Comparison of ENCODE assay signal across 18 cellular contexts in genomic region chr2:30402441-30403182, GRCh38. TPM values are rescaled to one million over a fixed set of nuclear protein-coding genes. Genes with fewer than 3 reads are reported as not detected.
DNase-seq lines count a peak whose midpoint lies in the region; ATAC-seq and TF ChIP-seq lines count a peak whose summit lies in the region.
"Had no signal": no experiment of that assay in that cellular context is flagged by ENCODE, and none has a peak within 500 bp of the region (broad histone marks: within the 10 kb centered on the region; RNA-seq: fewer than 3 reads in every experiment).

No MANE protein-coding gene starts in this region.

- H3K4me1 ChIP-seq in heart right ventricle = peaks cover 9 to 57% (median 37%) of the 10 kb centered on the region in 9 donors
- peaks cover 13% of the 10 kb centered on the region for H3K4me1 ChIP-seq in right cardiac atrium (ENCODE audit: control insufficient read depth, insufficient read depth, low read length)
- peaks cover 7 to 8% of the 10 kb centered on the region in 2 experiments for H3K4me1 ChIP-seq in trophoblast cell (ENCODE audit: control insufficient read depth in 1 of 2, insufficient read depth in 2 of 2, low read length in 2 of 2)
- H3K4me1 ChIP-seq: BE2C had no signal

- no peak for DNase-seq in heart right ventricle
- DNase-seq in right cardiac atrium = no peak
- no peak for DNase-seq in left colon
- peak in 1 of 2 donors; percentile 17 for DNase-seq in trophoblast cell
- DNase-seq in mesothelial cell of epicardium (ENCODE audit: low spot score in 2 of 2, unreplicated experiment in 2 of 2) = no peak
- no peak for DNase-seq in osteocyte (ENCODE audit: extremely low spot score, unreplicated experiment)
- DNase-seq in activated naive CD4-positive, alpha-beta T cell treated with Interleukin-2 at 50 U/mL for 16 hours = no peak
- DNase-seq in CD4-positive, alpha-beta T cell = no peak
- DNase-seq: BE2C; CD4-positive, alpha-beta memory T cell; DMS153; GM23248; NCI-H1105 treated with DMSO at 0.1 percent for 48 hours; NCI-H1694; NCI-H2081 treated with DMSO at 0.1 percent for 48 hours; NCI-H446 treated with DMSO at 0.1 percent for 48 hours; Peyer's patch had no signal

- peak overlapping the region in 6 of 10 donors; percentile 54 to 72 (median 63) for H3K27ac ChIP-seq in heart right ventricle
- H3K27ac ChIP-seq in right cardiac atrium (ENCODE audit: low read length) = no peak overlapping the region
- no peak overlapping the region for H3K27ac ChIP-seq in trophoblast cell (ENCODE audit: low read depth, low read length)
- no peak overlapping the region for H3K27ac ChIP-seq in CD4-positive, alpha-beta T cell (ENCODE audit: low read depth, low read length)
- H3K27ac ChIP-seq: GM23248, Peyer's patch had no signal

- H3K36me3 ChIP-seq in heart right ventricle = no peaks in the 10 kb centered on the region
- no peaks in the 10 kb centered on the region for H3K36me3 ChIP-seq in trophoblast cell (ENCODE audit: control insufficient read depth in 1 of 2, insufficient read depth in 2 of 2, low read length in 2 of 2)
- H3K36me3 ChIP-seq: BE2C, Peyer's patch had no signal

- H4K8ac ChIP-seq in trophoblast cell (ENCODE audit: low read depth, low read length) = no peak overlapping the region

- 77 to 81% methylated on average over 5 of the region's 5 CpGs for WGBS in heart right ventricle, 2 donors
- WGBS in right cardiac atrium = 74% methylated on average over 5 of the region's 5 CpGs
- no CpG with 5 or more reads among the region's 5 CpGs for WGBS in trophoblast cell (ENCODE audit: extremely low coverage, insufficient coverage, insufficient read length)

- H3K27me3 Mint-ChIP-seq in mesothelial cell of epicardium (ENCODE audit: low read depth) = peaks cover 10% of the 10 kb centered on the region
- peaks cover 10% of the 10 kb centered on the region for H3K27me3 Mint-ChIP-seq in osteocyte (ENCODE audit: unreplicated experiment)
- H3K27me3 Mint-ChIP-seq in CD4-positive, alpha-beta T cell = no peaks in the 10 kb centered on the region
- H3K27me3 Mint-ChIP-seq: CD4-positive, alpha-beta memory T cell had no signal

- no peak overlapping the region for H3K9ac ChIP-seq in trophoblast cell (ENCODE audit: low read length)
- H3K9ac ChIP-seq: GM23248 had no signal

- H3K79me1 ChIP-seq in trophoblast cell (ENCODE audit: low read length) = no peaks in the 10 kb centered on the region

- peaks cover 30% of the 10 kb centered on the region for H3K4me1 Mint-ChIP-seq in mesothelial cell of epicardium
- peaks cover 28% of the 10 kb centered on the region for H3K4me1 Mint-ChIP-seq in osteocyte (ENCODE audit: unreplicated experiment)
- peaks cover 28% of the 10 kb centered on the region for H3K4me1 Mint-ChIP-seq in CD4-positive, alpha-beta T cell (ENCODE audit: low read depth)

- H3K27me3 ChIP-seq in heart right ventricle = no peaks in the 10 kb centered on the region
- H3K27me3 ChIP-seq in right cardiac atrium (ENCODE audit: control insufficient read depth, insufficient read depth) = no peaks in the 10 kb centered on the region
- no peaks in the 10 kb centered on the region for H3K27me3 ChIP-seq in trophoblast cell (ENCODE audit: insufficient read depth, low read length)
- H3K27me3 ChIP-seq in CD4-positive, alpha-beta T cell (ENCODE audit: control insufficient read depth, insufficient read depth, low read length) = no peaks in the 10 kb centered on the region
- H3K27me3 ChIP-seq: BE2C, Peyer's patch had no signal

- TF ChIP-seq CTCF in heart right ventricle (IDR thresholded peaks at IDR 0.05) (no peak), mesothelial cell of epicardium (IDR thresholded peaks at IDR 0.05; ENCODE audit: unreplicated experiment) (no peak), osteocyte (IDR thresholded peaks at IDR 0.05) (no peak)
- TF ChIP-seq CTCF in CD4-positive, alpha-beta T cell (IDR thresholded peaks at IDR 0.05) = no peak

- no peak overlapping the region for H2AFZ ChIP-seq in trophoblast cell (ENCODE audit: insufficient read depth, low read length, poor library complexity)
- H2AFZ ChIP-seq: GM23248 had no signal

- no peak overlapping the region for H3K4ac ChIP-seq in trophoblast cell (ENCODE audit: low read depth, low read length)

- H3K36me3 Mint-ChIP-seq in mesothelial cell of epicardium (no peaks in the 10 kb centered on the region), osteocyte (ENCODE audit: unreplicated experiment) (no peaks in the 10 kb centered on the region)
- no peaks in the 10 kb centered on the region for H3K36me3 Mint-ChIP-seq in CD4-positive, alpha-beta T cell (ENCODE audit: low read depth)
- H3K36me3 Mint-ChIP-seq: CD4-positive, alpha-beta memory T cell had no signal

- no peak overlapping the region for H2BK120ac ChIP-seq in trophoblast cell (ENCODE audit: insufficient read depth, low read length, poor library complexity)

- no peak overlapping the region for H3K4me3 ChIP-seq in heart right ventricle
- no peak overlapping the region for H3K4me3 ChIP-seq in right cardiac atrium (ENCODE audit: low read length)
- H3K4me3 ChIP-seq in trophoblast cell (ENCODE audit: low read depth, low read length) = no peak overlapping the region
- H3K4me3 ChIP-seq: GM23248, K562, Peyer's patch had no signal

- CTCF ChIA-PET in CD4-positive, alpha-beta T cell (lab: Charles Lee) = no interaction called here

- no peak overlapping the region for H2AK5ac ChIP-seq in trophoblast cell (ENCODE audit: low read length)

- H3K9me3 Mint-ChIP-seq in mesothelial cell of epicardium (no peaks in the 10 kb centered on the region), osteocyte (ENCODE audit: unreplicated experiment) (no peaks in the 10 kb centered on the region)
- H3K9me3 Mint-ChIP-seq in CD4-positive, alpha-beta T cell = no peaks in the 10 kb centered on the region
- H3K9me3 Mint-ChIP-seq: CD4-positive, alpha-beta memory T cell had no signal

- H3K27ac Mint-ChIP-seq in mesothelial cell of epicardium (no peak overlapping the region), osteocyte (ENCODE audit: unreplicated experiment) (no peak overlapping the region)
- no peak overlapping the region for H3K27ac Mint-ChIP-seq in CD4-positive, alpha-beta T cell

- H3K4me2 ChIP-seq in trophoblast cell (ENCODE audit: low read length) = no peak overlapping the region

- H3K4me3 Mint-ChIP-seq in mesothelial cell of epicardium (no peak overlapping the region), osteocyte (ENCODE audit: unreplicated experiment) (no peak overlapping the region)
- H3K4me3 Mint-ChIP-seq in CD4-positive, alpha-beta T cell = no peak overlapping the region
- H3K4me3 Mint-ChIP-seq: CD4-positive, alpha-beta memory T cell had no signal

- H3K79me2 ChIP-seq in trophoblast cell (ENCODE audit: control insufficient read depth, insufficient read depth, low read length, poor library complexity) = no peaks in the 10 kb centered on the region

- peak overlapping the region; percentile 4 for H4K91ac ChIP-seq in trophoblast cell (ENCODE audit: low read depth, low read length)

- H3K18ac ChIP-seq in trophoblast cell (ENCODE audit: low read length) = no peak overlapping the region

- intact Hi-C loops in heart right ventricle (cut with DNase I) = no loop called here
- intact Hi-C loops in right cardiac atrium (cut with DNase I) = no loop called here
- intact Hi-C loops in left colon (cut with DNase I, micrococcal nuclease) = loop anchor here in 1 of 2 donors (10.0 kb wide), 1 partner anchor 168 kb away; the partner anchor contains the start of gene LBH
- intact Hi-C loops in CD4-positive, alpha-beta T cell (cut with DNase I, micrococcal nuclease) = loop anchor here in 1 of 2 experiments (10.0 kb wide), 1 partner anchor 52 kb away; no protein-coding TSS in a partner anchor

- ATAC-seq in heart right ventricle (no peak), right cardiac atrium (no peak), left colon (peak; percentile 80)
- ATAC-seq in CD4-positive, alpha-beta T cell (ENCODE audit: poor library complexity) = no peak
- ATAC-seq: K562 had no signal

- H2BK12ac ChIP-seq in trophoblast cell (ENCODE audit: low read length) = no peak overlapping the region

- no peak overlapping the region for H2BK5ac ChIP-seq in trophoblast cell (ENCODE audit: low read depth, low read length, poor library complexity)

- POLR2A ChIA-PET in CD4-positive, alpha-beta T cell (lab: Charles Lee) = interaction anchor here (0.6 to 2.1 kb wide), 3 partner anchors 19 to 136 kb away, joined by 3 to 7 read pairs (median 5); no protein-coding TSS in a partner anchor

- H3K14ac ChIP-seq in trophoblast cell (ENCODE audit: low read length) = no peak overlapping the region

- no peak overlapping the region for H4K12ac ChIP-seq in trophoblast cell (ENCODE audit: low read depth, low read length)

- no peak overlapping the region for H3K23ac ChIP-seq in trophoblast cell (ENCODE audit: low read length)

- H3K9me3 ChIP-seq in heart right ventricle (no peaks in the 10 kb centered on the region), right cardiac atrium (ENCODE audit: control insufficient read depth, low read length) (no peaks in the 10 kb centered on the region), trophoblast cell (ENCODE audit: insufficient read depth, low read depth, low read length) (peaks cover 2% of the 10 kb centered on the region)
- no peaks in the 10 kb centered on the region for H3K9me3 ChIP-seq in CD4-positive, alpha-beta T cell (ENCODE audit: control insufficient read depth, low read length)
- H3K9me3 ChIP-seq: BE2C, Peyer's patch had no signal

RNA-seq across cellular contexts. Expression of gene LCLAT1, which starts 44.4 kb away (rescaled TPM):
- 10 to 100 TPM; 26.6 to 56.4 (median 44.9) TPM for total RNA-seq in heart right ventricle
- polyA plus RNA-seq in heart right ventricle = 1 to 10 TPM; 8.0 to 8.5 TPM
- total RNA-seq in right cardiac atrium = 10 to 100 TPM; 15.8 to 18.7 (median 16.5) TPM
- polyA plus RNA-seq in right cardiac atrium = 5.1 TPM
- total RNA-seq in left colon = 10 to 100 TPM; 18.0 to 20.6 TPM
- polyA plus RNA-seq in trophoblast cell (2013) = 10.4 and 10.6 TPM in 2 replicates
- 19.6 to 23.2 TPM (median 21.2 TPM) in 3 replicates for total RNA-seq in mesothelial cell of epicardium
- 13.6 and 18.2 TPM in 2 replicates for total RNA-seq in osteocyte
- 10 to 100 TPM in 1 of 2 experiments, 1 to 10 TPM in 1; 8.3 to 10.2 TPM for total RNA-seq in CD4-positive, alpha-beta T cell

Comparison
In these comparisons a context has a peak if more than half of its experiments do, and no peak if none do; other contexts are left out.
1. H3K27ac ChIP-seq: peak in heart right ventricle (6 of 10); none in right cardiac atrium (single experiment), trophoblast cell (single experiment) and CD4-positive, alpha-beta T cell (single experiment).